ENCODE assay signal across 22 cellular contexts in the genomic region with DNA sequence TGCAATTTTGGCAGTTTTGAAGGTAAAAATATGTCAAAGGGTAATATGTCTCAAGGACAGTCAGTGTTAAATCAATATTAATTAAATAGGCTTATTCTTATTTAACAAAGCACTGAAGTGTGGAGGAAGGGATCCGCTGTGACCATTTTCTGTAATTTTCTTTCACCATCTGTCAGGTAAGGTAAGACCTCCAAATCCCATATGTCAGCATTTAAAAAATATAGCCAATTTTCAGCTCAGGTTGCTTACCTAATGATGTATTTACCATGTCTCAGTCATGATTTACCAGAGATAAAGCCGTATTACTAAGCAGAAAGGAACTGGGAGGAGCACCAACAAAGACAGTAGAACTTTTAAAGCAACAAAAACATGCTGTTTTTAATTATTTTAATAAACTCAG.
DNase-seq lines count a peak whose midpoint lies in the region; ATAC-seq, FAIRE-seq and TF ChIP-seq lines count a peak whose summit lies in the region.
"Had no signal": no experiment of that assay in that cellular context is flagged by ENCODE, and none has a peak within 500 bp of the region (broad histone marks: within the 10 kb centered on the region; RNA-seq: fewer than 3 reads in every experiment).

No MANE protein-coding gene starts in this region.

- no peaks in the 10 kb centered on the region for H3K36me3 ChIP-seq in bronchial epithelial cell (ENCODE audit: control insufficient read depth, insufficient read depth, low read length)

- TF ChIP-seq CTCF in D721Med (IDR thresholded peaks at IDR 0.05; ENCODE audit: insufficient read depth, missing control alignments) (no peak), bronchial epithelial cell (IDR thresholded peaks at IDR 0.05; ENCODE audit: insufficient read depth, low read length, severe bottlenecking) (no peak)

- no peak overlapping the region for H3K4me3 Mint-ChIP-seq in activated naive CD8-positive, alpha-beta T cell treated with anti-CD3 and anti-CD28 coated beads for 36 hours
- H3K4me3 Mint-ChIP-seq: CD14-positive monocyte; H9; T-helper 1 cell treated with Interleukin-12 subunit alpha and Interleukin-12 subunit beta and Interleukin-4 antibody, amounts not matched to agents 30 μg/mL and 1 μg/mL, for 36 hours had no signal

- H3K27me3 ChIP-seq in bronchial epithelial cell (ENCODE audit: control insufficient read depth, insufficient read depth, low read length): no peaks in the 10 kb centered on the region

- FAIRE-seq in D721Med (lab: Jason Lieb, UNC) (peak; percentile 97), bronchial epithelial cell (lab: Jason Lieb, UNC) (no peak)
- FAIRE-seq: GM12892, RCC 7860 had no signal

- no peaks in the 10 kb centered on the region for H3K9me3 Mint-ChIP-seq in activated naive CD8-positive, alpha-beta T cell treated with anti-CD3 and anti-CD28 coated beads for 36 hours
- H3K9me3 Mint-ChIP-seq: H9; T-helper 1 cell treated with Interleukin-12 subunit alpha and Interleukin-12 subunit beta and Interleukin-4 antibody, amounts not matched to agents 30 μg/mL and 1 μg/mL, for 36 hours had no signal

- no peaks in the 10 kb centered on the region for H3K4me1 Mint-ChIP-seq in activated naive CD8-positive, alpha-beta T cell treated with anti-CD3 and anti-CD28 coated beads for 36 hours
- H3K4me1 Mint-ChIP-seq: CD14-positive monocyte, H9 had no signal

- ATAC-seq in GM21529 (IDR thresholded peaks at IDR 0.05; ENCODE audit: unreplicated experiment) (no peak), GM18873 (IDR thresholded peaks at IDR 0.05; ENCODE audit: low FRiP score, unreplicated experiment) (no peak), HG02870 (IDR thresholded peaks at IDR 0.05; ENCODE audit: unreplicated experiment) (no peak)
- ATAC-seq: SK-N-SH treated with all-trans-retinoic acid at 6 μM for 48 hours had no signal

- H3K4me3 ChIP-seq in bronchial epithelial cell (ENCODE audit: low read depth, low read length): no peak overlapping the region

- no peaks in the 10 kb centered on the region for H3K27me3 Mint-ChIP-seq in activated naive CD8-positive, alpha-beta T cell treated with anti-CD3 and anti-CD28 coated beads for 36 hours

- no peak overlapping the region for H3K27ac Mint-ChIP-seq in activated naive CD8-positive, alpha-beta T cell treated with anti-CD3 and anti-CD28 coated beads for 36 hours
- H3K27ac Mint-ChIP-seq: CD14-positive monocyte; H9; T-helper 1 cell treated with Interleukin-12 subunit alpha and Interleukin-12 subunit beta and Interleukin-4 antibody, amounts not matched to agents 30 μg/mL and 1 μg/mL, for 36 hours had no signal

- DNase-seq in D721Med (ENCODE audit: insufficient read length, low spot score): no peak
- DNase-seq in NCI-H146 treated with DMSO at 0.1 percent for 48 hours (lab: John Stamatoyannopoulos, UW; ENCODE audit: unreplicated experiment): peak; percentile 39
- DNase-seq in NCI-H524 treated with DMSO at 0.1 percent for 48 hours (lab: John Stamatoyannopoulos, UW): peak; percentile 78
- peak; percentile 1 for DNase-seq in bronchial epithelial cell (ENCODE audit: low read depth)
- no peak for DNase-seq in activated naive CD8-positive, alpha-beta T cell treated with anti-CD3 and anti-CD28 coated beads for 36 hours
- DNase-seq: COR-L47, DMS79 treated with DMSO at 0.1 percent for 48 hours, GDM1, H9, Kasumi-1, NCI-H187 treated with DMSO at 0.1 percent for 48 hours, NCI-H226, NCI-H774, SHP77 had no signal

- no peaks in the 10 kb centered on the region for H3K36me3 Mint-ChIP-seq in activated naive CD8-positive, alpha-beta T cell treated with anti-CD3 and anti-CD28 coated beads for 36 hours
- H3K36me3 Mint-ChIP-seq: CD14-positive monocyte had no signal

Comparison
In these comparisons a context has a peak if more than half of its experiments do, and no peak if none do; other contexts are left out.
1. DNase-seq: peak in NCI-H146 treated with DMSO at 0.1 percent for 48 hours (single experiment), NCI-H524 treated with DMSO at 0.1 percent for 48 hours (single experiment) and bronchial epithelial cell (single experiment); none in D721Med (single experiment) and activated naive CD8-positive, alpha-beta T cell treated with anti-CD3 and anti-CD28 coated beads for 36 hours (single experiment).